ENCODE assay signal across 2 cellular contexts in the genomic region with DNA sequence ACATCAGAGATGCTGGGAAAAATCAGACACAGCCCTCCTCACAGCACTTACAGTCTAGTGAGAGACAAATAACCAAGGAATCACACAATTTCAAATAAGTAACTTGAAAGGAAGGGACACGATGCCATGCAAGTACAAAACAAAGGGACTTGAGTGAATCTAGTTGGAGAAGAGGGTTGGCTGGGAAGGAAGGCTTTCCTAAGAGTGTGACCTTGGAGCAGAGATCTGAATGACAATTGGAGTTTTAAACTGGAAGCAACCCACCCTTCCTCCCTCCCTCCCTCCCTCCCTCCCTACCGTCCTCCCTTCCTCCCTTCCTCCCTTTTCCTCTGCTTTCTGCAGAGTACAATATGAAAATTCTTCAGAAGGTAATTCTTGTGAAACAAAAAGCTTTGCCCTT.
TF ChIP-seq lines count a peak whose summit lies in the region.

No MANE protein-coding gene starts in this region.

TF ChIP-seq in GM23338, 12 proteins besides CTCF, POLR2A, EP300 and RAD21:
- TF ChIP-seq, protein P1, sequence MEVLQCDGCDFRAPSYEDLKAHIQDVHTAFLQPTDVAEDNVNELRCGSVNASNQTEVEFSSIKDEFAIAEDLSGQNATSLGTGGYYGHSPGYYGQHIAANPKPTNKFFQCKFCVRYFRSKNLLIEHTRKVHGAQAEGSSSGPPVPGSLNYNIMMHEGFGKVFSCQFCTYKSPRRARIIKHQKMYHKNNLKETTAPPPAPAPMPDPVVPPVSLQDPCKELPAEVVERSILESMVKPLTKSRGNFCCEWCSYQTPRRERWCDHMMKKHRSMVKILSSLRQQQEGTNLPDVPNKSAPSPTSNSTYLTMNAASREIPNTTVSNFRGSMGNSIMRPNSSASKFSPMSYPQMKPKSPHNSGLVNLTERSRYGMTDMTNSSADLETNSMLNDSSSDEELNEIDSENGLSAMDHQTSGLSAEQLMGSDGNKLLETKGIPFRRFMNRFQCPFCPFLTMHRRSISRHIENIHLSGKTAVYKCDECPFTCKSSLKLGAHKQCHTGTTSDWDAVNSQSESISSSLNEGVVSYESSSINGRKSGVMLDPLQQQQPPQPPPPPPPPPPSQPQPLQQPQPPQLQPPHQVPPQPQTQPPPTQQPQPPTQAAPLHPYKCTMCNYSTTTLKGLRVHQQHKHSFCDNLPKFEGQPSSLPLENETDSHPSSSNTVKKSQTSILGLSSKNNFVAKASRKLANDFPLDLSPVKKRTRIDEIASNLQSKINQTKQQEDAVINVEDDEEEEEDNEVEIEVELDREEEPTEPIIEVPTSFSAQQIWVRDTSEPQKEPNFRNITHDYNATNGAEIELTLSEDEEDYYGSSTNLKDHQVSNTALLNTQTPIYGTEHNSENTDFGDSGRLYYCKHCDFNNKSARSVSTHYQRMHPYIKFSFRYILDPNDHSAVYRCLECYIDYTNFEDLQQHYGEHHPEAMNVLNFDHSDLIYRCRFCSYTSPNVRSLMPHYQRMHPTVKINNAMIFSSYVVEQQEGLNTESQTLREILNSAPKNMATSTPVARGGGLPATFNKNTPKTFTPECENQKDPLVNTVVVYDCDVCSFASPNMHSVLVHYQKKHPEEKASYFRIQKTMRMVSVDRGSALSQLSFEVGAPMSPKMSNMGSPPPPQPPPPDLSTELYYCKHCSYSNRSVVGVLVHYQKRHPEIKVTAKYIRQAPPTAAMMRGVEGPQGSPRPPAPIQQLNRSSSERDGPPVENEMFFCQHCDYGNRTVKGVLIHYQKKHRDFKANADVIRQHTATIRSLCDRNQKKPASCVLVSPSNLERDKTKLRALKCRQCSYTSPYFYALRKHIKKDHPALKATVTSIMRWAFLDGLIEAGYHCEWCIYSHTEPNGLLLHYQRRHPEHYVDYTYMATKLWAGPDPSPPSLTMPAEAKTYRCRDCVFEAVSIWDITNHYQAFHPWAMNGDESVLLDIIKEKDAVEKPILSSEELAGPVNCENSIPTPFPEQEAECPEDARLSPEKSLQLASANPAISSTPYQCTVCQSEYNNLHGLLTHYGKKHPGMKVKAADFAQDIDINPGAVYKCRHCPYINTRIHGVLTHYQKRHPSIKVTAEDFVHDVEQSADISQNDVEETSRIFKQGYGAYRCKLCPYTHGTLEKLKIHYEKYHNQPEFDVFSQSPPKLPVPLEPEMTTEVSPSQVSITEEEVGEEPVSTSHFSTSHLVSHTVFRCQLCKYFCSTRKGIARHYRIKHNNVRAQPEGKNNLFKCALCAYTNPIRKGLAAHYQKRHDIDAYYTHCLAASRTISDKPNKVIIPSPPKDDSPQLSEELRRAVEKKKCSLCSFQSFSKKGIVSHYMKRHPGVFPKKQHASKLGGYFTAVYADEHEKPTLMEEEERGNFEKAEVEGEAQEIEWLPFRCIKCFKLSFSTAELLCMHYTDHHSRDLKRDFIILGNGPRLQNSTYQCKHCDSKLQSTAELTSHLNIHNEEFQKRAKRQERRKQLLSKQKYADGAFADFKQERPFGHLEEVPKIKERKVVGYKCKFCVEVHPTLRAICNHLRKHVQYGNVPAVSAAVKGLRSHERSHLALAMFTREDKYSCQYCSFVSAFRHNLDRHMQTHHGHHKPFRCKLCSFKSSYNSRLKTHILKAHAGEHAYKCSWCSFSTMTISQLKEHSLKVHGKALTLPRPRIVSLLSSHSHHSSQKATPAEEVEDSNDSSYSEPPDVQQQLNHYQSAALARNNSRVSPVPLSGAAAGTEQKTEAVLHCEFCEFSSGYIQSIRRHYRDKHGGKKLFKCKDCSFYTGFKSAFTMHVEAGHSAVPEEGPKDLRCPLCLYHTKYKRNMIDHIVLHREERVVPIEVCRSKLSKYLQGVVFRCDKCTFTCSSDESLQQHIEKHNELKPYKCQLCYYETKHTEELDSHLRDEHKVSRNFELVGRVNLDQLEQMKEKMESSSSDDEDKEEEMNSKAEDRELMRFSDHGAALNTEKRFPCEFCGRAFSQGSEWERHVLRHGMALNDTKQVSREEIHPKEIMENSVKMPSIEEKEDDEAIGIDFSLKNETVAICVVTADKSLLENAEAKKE (CRISPR knock-in tag; IDR thresholded peaks at IDR 0.05), result no peak
- TF ChIP-seq, protein P2, sequence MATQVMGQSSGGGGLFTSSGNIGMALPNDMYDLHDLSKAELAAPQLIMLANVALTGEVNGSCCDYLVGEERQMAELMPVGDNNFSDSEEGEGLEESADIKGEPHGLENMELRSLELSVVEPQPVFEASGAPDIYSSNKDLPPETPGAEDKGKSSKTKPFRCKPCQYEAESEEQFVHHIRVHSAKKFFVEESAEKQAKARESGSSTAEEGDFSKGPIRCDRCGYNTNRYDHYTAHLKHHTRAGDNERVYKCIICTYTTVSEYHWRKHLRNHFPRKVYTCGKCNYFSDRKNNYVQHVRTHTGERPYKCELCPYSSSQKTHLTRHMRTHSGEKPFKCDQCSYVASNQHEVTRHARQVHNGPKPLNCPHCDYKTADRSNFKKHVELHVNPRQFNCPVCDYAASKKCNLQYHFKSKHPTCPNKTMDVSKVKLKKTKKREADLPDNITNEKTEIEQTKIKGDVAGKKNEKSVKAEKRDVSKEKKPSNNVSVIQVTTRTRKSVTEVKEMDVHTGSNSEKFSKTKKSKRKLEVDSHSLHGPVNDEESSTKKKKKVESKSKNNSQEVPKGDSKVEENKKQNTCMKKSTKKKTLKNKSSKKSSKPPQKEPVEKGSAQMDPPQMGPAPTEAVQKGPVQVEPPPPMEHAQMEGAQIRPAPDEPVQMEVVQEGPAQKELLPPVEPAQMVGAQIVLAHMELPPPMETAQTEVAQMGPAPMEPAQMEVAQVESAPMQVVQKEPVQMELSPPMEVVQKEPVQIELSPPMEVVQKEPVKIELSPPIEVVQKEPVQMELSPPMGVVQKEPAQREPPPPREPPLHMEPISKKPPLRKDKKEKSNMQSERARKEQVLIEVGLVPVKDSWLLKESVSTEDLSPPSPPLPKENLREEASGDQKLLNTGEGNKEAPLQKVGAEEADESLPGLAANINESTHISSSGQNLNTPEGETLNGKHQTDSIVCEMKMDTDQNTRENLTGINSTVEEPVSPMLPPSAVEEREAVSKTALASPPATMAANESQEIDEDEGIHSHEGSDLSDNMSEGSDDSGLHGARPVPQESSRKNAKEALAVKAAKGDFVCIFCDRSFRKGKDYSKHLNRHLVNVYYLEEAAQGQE (IDR thresholded peaks at IDR 0.05; ENCODE audit: unreplicated experiment), result no peak
- TF ChIP-seq ZNF114 (CRISPR knock-in tag; IDR thresholded peaks at IDR 0.05), result no peak
- TF ChIP-seq, protein P3, sequence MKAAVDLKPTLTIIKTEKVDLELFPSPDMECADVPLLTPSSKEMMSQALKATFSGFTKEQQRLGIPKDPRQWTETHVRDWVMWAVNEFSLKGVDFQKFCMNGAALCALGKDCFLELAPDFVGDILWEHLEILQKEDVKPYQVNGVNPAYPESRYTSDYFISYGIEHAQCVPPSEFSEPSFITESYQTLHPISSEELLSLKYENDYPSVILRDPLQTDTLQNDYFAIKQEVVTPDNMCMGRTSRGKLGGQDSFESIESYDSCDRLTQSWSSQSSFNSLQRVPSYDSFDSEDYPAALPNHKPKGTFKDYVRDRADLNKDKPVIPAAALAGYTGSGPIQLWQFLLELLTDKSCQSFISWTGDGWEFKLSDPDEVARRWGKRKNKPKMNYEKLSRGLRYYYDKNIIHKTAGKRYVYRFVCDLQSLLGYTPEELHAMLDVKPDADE (IDR thresholded peaks at IDR 0.05), result no peak

TF ChIP-seq in WTC11, 78 proteins besides CTCF, POLR2A, EP300 and RAD21 (continued from another document):
- TF ChIP-seq, protein P4, sequence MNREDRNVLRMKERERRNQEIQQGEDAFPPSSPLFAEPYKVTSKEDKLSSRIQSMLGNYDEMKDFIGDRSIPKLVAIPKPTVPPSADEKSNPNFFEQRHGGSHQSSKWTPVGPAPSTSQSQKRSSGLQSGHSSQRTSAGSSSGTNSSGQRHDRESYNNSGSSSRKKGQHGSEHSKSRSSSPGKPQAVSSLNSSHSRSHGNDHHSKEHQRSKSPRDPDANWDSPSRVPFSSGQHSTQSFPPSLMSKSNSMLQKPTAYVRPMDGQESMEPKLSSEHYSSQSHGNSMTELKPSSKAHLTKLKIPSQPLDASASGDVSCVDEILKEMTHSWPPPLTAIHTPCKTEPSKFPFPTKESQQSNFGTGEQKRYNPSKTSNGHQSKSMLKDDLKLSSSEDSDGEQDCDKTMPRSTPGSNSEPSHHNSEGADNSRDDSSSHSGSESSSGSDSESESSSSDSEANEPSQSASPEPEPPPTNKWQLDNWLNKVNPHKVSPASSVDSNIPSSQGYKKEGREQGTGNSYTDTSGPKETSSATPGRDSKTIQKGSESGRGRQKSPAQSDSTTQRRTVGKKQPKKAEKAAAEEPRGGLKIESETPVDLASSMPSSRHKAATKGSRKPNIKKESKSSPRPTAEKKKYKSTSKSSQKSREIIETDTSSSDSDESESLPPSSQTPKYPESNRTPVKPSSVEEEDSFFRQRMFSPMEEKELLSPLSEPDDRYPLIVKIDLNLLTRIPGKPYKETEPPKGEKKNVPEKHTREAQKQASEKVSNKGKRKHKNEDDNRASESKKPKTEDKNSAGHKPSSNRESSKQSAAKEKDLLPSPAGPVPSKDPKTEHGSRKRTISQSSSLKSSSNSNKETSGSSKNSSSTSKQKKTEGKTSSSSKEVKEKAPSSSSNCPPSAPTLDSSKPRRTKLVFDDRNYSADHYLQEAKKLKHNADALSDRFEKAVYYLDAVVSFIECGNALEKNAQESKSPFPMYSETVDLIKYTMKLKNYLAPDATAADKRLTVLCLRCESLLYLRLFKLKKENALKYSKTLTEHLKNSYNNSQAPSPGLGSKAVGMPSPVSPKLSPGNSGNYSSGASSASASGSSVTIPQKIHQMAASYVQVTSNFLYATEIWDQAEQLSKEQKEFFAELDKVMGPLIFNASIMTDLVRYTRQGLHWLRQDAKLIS (CRISPR knock-in tag; IDR thresholded peaks at IDR 0.05; ENCODE audit: borderline replicate concordance), result no peak
- TF ChIP-seq, protein P5, sequence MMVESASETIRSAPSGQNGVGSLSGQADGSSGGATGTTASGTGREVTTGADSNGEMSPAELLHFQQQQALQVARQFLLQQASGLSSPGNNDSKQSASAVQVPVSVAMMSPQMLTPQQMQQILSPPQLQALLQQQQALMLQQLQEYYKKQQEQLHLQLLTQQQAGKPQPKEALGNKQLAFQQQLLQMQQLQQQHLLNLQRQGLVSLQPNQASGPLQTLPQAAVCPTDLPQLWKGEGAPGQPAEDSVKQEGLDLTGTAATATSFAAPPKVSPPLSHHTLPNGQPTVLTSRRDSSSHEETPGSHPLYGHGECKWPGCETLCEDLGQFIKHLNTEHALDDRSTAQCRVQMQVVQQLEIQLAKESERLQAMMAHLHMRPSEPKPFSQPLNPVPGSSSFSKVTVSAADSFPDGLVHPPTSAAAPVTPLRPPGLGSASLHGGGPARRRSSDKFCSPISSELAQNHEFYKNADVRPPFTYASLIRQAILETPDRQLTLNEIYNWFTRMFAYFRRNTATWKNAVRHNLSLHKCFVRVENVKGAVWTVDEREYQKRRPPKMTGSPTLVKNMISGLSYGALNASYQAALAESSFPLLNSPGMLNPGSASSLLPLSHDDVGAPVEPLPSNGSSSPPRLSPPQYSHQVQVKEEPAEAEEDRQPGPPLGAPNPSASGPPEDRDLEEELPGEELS (CRISPR knock-in tag; IDR thresholded peaks at IDR 0.05), result no peak
- TF ChIP-seq NR2C2 (CRISPR knock-in tag; IDR thresholded peaks at IDR 0.05), result no peak
- TF ChIP-seq, protein P6, sequence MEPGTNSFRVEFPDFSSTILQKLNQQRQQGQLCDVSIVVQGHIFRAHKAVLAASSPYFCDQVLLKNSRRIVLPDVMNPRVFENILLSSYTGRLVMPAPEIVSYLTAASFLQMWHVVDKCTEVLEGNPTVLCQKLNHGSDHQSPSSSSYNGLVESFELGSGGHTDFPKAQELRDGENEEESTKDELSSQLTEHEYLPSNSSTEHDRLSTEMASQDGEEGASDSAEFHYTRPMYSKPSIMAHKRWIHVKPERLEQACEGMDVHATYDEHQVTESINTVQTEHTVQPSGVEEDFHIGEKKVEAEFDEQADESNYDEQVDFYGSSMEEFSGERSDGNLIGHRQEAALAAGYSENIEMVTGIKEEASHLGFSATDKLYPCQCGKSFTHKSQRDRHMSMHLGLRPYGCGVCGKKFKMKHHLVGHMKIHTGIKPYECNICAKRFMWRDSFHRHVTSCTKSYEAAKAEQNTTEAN (CRISPR knock-in tag; IDR thresholded peaks at IDR 0.05), result no peak
- TF ChIP-seq FOXJ3 (CRISPR knock-in tag; IDR thresholded peaks at IDR 0.05; ENCODE audit: borderline replicate concordance), result no peak
- TF ChIP-seq, protein P7, sequence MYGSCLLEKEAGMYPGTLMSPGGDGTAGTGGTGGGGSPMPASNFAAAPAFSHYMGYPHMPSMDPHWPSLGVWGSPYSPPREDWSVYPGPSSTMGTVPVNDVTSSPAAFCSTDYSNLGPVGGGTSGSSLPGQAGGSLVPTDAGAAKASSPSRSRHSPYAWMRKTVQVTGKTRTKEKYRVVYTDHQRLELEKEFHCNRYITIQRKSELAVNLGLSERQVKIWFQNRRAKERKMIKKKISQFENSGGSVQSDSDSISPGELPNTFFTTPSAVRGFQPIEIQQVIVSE (CRISPR knock-in tag; IDR thresholded peaks at IDR 0.05; ENCODE audit: borderline replicate concordance), result no peak
- TF ChIP-seq ZNF232 (CRISPR knock-in tag; IDR thresholded peaks at IDR 0.05), result no peak
- TF ChIP-seq, protein P8, sequence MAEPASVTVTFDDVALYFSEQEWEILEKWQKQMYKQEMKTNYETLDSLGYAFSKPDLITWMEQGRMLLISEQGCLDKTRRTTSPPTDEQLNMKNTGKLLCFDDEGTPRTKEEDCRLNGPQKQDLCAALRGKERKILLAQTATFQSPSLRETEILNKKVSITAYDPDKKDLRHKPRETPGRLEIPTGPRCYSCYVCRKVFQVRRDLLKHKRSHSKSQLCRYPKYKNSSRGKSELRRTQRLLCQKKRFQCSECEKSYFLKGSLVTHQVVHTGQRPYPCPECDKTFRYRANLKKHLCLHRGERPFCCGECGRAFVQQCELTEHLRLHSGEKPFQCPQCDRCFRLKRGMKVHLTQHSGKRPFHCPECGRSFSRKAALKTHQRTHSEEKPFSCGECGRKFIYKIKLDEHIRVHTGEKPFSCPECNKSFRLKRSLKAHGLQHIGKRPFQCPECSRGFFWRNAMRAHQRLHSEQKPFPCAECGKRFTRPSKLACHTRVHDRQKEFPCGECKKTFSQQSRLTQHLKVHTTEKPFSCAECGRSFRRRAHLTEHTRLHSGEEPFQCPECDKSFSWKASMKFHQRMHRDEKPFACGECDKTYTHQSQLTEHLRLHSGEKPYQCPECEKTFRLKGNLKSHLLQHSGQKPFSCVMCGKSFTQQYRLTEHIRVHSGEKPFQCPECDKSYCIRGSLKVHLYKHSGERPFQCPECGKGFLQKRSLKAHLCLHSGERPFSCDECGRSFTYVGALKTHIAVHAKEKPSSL (CRISPR knock-in tag; conservative IDR thresholded peaks at IDR 0.05), result no peak
- no peak for TF ChIP-seq CREM (CRISPR knock-in tag; IDR thresholded peaks at IDR 0.05)
- TF ChIP-seq FOXP1 (CRISPR knock-in tag; IDR thresholded peaks at IDR 0.05; ENCODE audit: borderline replicate concordance), result no peak
